ENCODE assay signal across 17 cellular contexts in the genomic region with DNA sequence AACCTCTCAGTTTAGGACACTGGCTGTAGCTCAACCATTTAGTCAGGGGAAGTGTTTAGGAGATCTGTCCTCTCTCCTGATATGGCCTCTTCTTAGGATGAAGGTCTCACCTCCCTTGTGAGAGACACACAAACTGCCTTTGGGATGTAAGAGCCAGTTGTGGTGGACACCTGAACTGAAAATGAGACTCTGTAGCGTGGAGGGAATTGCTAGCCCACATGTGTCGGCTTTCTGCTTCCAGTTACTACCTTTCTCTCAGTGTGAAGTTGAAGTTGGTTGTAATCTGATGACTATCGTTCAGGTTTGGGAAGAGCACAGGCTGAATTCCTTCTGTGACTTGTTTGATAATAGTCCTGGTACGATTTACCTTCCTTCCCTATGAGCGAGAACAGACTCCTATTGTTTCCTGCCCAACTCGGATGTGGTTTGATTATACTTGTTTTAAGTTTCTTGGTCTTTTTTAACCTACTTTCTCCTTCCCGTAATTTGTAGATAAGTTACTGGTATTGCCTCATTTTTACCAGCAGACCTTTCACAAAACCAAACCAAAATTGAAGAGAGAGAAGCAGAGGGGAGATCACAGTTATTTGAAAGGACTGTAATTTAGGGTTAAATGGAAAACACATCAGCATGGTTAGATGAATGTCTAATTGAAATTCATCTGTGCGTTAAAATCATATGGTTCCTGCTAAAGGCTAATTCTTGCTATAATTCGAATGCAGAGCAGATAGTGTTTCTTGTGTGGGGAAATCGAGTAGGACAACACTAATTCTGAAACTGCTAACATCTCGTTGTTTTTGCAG. TPM values are rescaled to one million over a fixed set of nuclear protein-coding genes. Genes with fewer than 3 reads are reported as not detected.
DNase-seq lines count a peak whose midpoint lies in the region; ATAC-seq, FAIRE-seq and TF ChIP-seq lines count a peak whose summit lies in the region.
"Had no signal": no experiment of that assay in that cellular context is flagged by ENCODE, and none has a peak within 500 bp of the region (broad histone marks: within the 10 kb centered on the region; RNA-seq: fewer than 3 reads in every experiment).

No MANE protein-coding gene starts in this region.

- POLR2A ChIA-PET in HepG2 (lab: Yijun Ruan, JAX), result no interaction called here

- H3K4me1 ChIP-seq in HepG2 (ENCODE audit: insufficient read depth, low read length) (no peaks in the 10 kb centered on the region), right lobe of liver (no peaks in the 10 kb centered on the region), OCI-LY3 (ENCODE audit: low read length) (peaks cover 68% of the 10 kb centered on the region), astrocyte (ENCODE audit: insufficient read depth, low read length) (peaks cover 22% of the 10 kb centered on the region)

- DNase-seq in HepG2 (ENCODE audit: low spot score), result no peak
- no peak for DNase-seq in right lobe of liver
- DNase-seq in astrocyte (ENCODE audit: low read depth), result peak; percentile 55
- no peak for DNase-seq in stimulated activated naive CD8-positive, alpha-beta T cell treated with anti-CD3 and anti-CD28 coated beads, Interleukin-15, amount 100 ng/mL, for 72 hours
- DNase-seq in 8988T, result no peak
- DNase-seq in G401 (ENCODE audit: low spot score), result no peak
- DNase-seq: cerebellar nuclear complex, DMS 273 treated with DMSO at 0.1 percent for 48 hours, hypothalamus, midbrain, NCI-H1048, tibial artery had no signal

- in situ Hi-C loops in HepG2 (cut with HindIII; ENCODE audit: extremely low pct_ligation_motif_present, low pct_unique_long_range_greater_than_20kb) (no loop called here), G401 (cut with HindIII; ENCODE audit: low sequenced_read_pairs) (no loop called here)

- H3K27ac Mint-ChIP-seq in astrocyte (ENCODE audit: unreplicated experiment), result no peak overlapping the region
- H3K27ac Mint-ChIP-seq in stimulated activated naive CD8-positive, alpha-beta T cell treated with anti-CD3 and anti-CD28 coated beads, Interleukin-15, amount 100 ng/mL, for 72 hours, result peak overlapping the region; percentile 85 to 92
- H3K27ac Mint-ChIP-seq: endodermal cell had no signal

- TF ChIP-seq POLR2A in HepG2 (IDR thresholded peaks at IDR 0.05; ENCODE audit: insufficient read depth in 1 of 2, low read depth in 2 of 2, low read length in 2 of 2) (no peak), right lobe of liver (IDR thresholded peaks at IDR 0.05) (no peak)

- 93% methylated on average over 11 of the region's 11 CpGs for WGBS in HepG2 (ENCODE audit: low lambda C conversion rate)
- WGBS in right lobe of liver (ENCODE audit: insufficient coverage, low coverage, low lambda C conversion rate, missing lambda C conversion rate), result 76% methylated on average over 11 of the region's 11 CpGs

- H3K36me3 ChIP-seq in HepG2 (replicated peaks in 1 of 2; ENCODE audit: control insufficient read depth in 1 of 2, insufficient read depth in 2 of 2, low read length in 2 of 2) (peaks cover 5 to 7% of the 10 kb centered on the region in 2 experiments; a peak in 2 of 5 replicates), right lobe of liver (peaks cover 0 to 9% (median 3%) of the 10 kb centered on the region in 4 donors), OCI-LY3 (replicated peaks; ENCODE audit: low read depth, low read length) (peaks cover 9% of the 10 kb centered on the region), astrocyte (ENCODE audit: insufficient read depth, low read length) (peaks cover 4% of the 10 kb centered on the region)
- H3K36me3 ChIP-seq: right atrium auricular region had no signal

- no peak for TF ChIP-seq RAD21 in HepG2 (CRISPR knock-in tag; IDR thresholded peaks at IDR 0.05)

- H3K9me3 ChIP-seq in HepG2 (ENCODE audit: low read length) (no peaks in the 10 kb centered on the region), right lobe of liver (no peaks in the 10 kb centered on the region), OCI-LY3 (ENCODE audit: insufficient read depth, low read length) (no peaks in the 10 kb centered on the region), astrocyte (ENCODE audit: insufficient read depth, low read depth, low read length) (no peaks in the 10 kb centered on the region)
- H3K9me3 ChIP-seq: right atrium auricular region, tibial artery had no signal

- H3K4me3 ChIP-seq in HepG2 (replicated peaks in 1 of 3; ENCODE audit: insufficient read depth in 1 of 3, low read depth in 2 of 3, low read length in 3 of 3) (no peak overlapping the region), right lobe of liver (no peak overlapping the region), OCI-LY3 (ENCODE audit: low read length) (peak overlapping the region; percentile 66), astrocyte (ENCODE audit: insufficient read depth, low read depth, low read length) (no peak overlapping the region)
- H3K4me3 ChIP-seq: right atrium auricular region, tibial artery had no signal

- FAIRE-seq in HepG2 (lab: Jason Lieb, UNC) (peak; percentile 15), astrocyte (lab: Jason Lieb, UNC) (no peak)

- no peak overlapping the region for H3K4me3 Mint-ChIP-seq in astrocyte (ENCODE audit: unreplicated experiment)
- H3K4me3 Mint-ChIP-seq in stimulated activated naive CD8-positive, alpha-beta T cell treated with anti-CD3 and anti-CD28 coated beads, Interleukin-15, amount 100 ng/mL, for 72 hours, result peak overlapping the region; percentile 70 to 76
- H3K4me3 Mint-ChIP-seq: endodermal cell had no signal

- TF ChIP-seq EP300 in HepG2 (IDR thresholded peaks at IDR 0.05; ENCODE audit: low read depth in 2 of 2, low read length in 2 of 2), result no peak
- TF ChIP-seq EP300 in HepG2 (CRISPR knock-in tag; IDR thresholded peaks at IDR 0.05; ENCODE audit: borderline replicate concordance), result no peak

- peaks cover 15% of the 10 kb centered on the region for H3K36me3 Mint-ChIP-seq in astrocyte (ENCODE audit: low read depth, unreplicated experiment)

- H3K79me2 ChIP-seq in HepG2 (ENCODE audit: insufficient read depth, low read length) (no peaks in the 10 kb centered on the region), OCI-LY3 (ENCODE audit: low read length) (peaks cover 12% of the 10 kb centered on the region), astrocyte (ENCODE audit: insufficient read depth, low read length) (no peaks in the 10 kb centered on the region)

- H3K27me3 ChIP-seq in HepG2 (ENCODE audit: control insufficient read depth in 1 of 2, insufficient read depth in 2 of 2, low read length in 2 of 2) (no peaks in the 10 kb centered on the region), right lobe of liver (no peaks in the 10 kb centered on the region), OCI-LY3 (ENCODE audit: low read depth, low read length) (no peaks in the 10 kb centered on the region), astrocyte (ENCODE audit: insufficient read depth, low read length) (no peaks in the 10 kb centered on the region)
- H3K27me3 ChIP-seq: right atrium auricular region, tibial artery had no signal

- TF ChIP-seq CTCF in HepG2 (CRISPR knock-in tag; IDR thresholded peaks at IDR 0.05) (no peak), right lobe of liver (IDR thresholded peaks at IDR 0.05) (no peak), OCI-LY3 (IDR thresholded peaks at IDR 0.05; ENCODE audit: low read depth, low read length) (no peak), astrocyte (IDR thresholded peaks at IDR 0.05; ENCODE audit: insufficient read depth, low read depth, low read length) (no peak)

- H3K4me2 ChIP-seq in HepG2 (ENCODE audit: low read depth, low read length) (no peak overlapping the region), OCI-LY3 (ENCODE audit: low read length) (peak overlapping the region; percentile 92), astrocyte (ENCODE audit: low read length) (peak overlapping the region; percentile 4)

- no peaks in the 10 kb centered on the region for H3K27me3 Mint-ChIP-seq in astrocyte (ENCODE audit: low read depth, unreplicated experiment)
- H3K27me3 Mint-ChIP-seq in stimulated activated naive CD8-positive, alpha-beta T cell treated with anti-CD3 and anti-CD28 coated beads, Interleukin-15, amount 100 ng/mL, for 72 hours, result no peaks in the 10 kb centered on the region

- no peaks in the 10 kb centered on the region for H3K9me3 Mint-ChIP-seq in astrocyte (ENCODE audit: unreplicated experiment)
- H3K9me3 Mint-ChIP-seq in stimulated activated naive CD8-positive, alpha-beta T cell treated with anti-CD3 and anti-CD28 coated beads, Interleukin-15, amount 100 ng/mL, for 72 hours, result no peaks in the 10 kb centered on the region
- H3K9me3 Mint-ChIP-seq: endodermal cell had no signal

- H3K27ac ChIP-seq in HepG2 (ENCODE audit: extremely low read length, insufficient read depth, low read length), result no peak overlapping the region
- H3K27ac ChIP-seq in right lobe of liver, result no peak overlapping the region
- peak overlapping the region; percentile 97 for H3K27ac ChIP-seq in OCI-LY3 (ENCODE audit: low read length)
- H3K27ac ChIP-seq in astrocyte (ENCODE audit: low read depth, low read length), result no peak overlapping the region
- H3K27ac ChIP-seq: right atrium auricular region, tibial artery had no signal

- intact Hi-C loops in HepG2 (cut with micrococcal nuclease; ENCODE audit: unreplicated experiment) (no loop called here), right lobe of liver (cut with DNase I) (no loop called here)

- H4K20me1 ChIP-seq in HepG2 (ENCODE audit: insufficient read depth, low read length) (no peaks in the 10 kb centered on the region), OCI-LY3 (ENCODE audit: insufficient read depth, low read length) (no peaks in the 10 kb centered on the region), astrocyte (ENCODE audit: insufficient read depth, low read length) (no peaks in the 10 kb centered on the region)

- H2AFZ ChIP-seq in HepG2 (ENCODE audit: low read length) (no peak overlapping the region), OCI-LY3 (ENCODE audit: low read depth, low read length) (no peak overlapping the region; the same call in 1 of the 2 replicates), astrocyte (ENCODE audit: low read depth, low read length) (no peak overlapping the region)

- BruUV-seq in HepG2 (replicated peaks; lab: Mats Ljungman, UMichigan), result no TSS peak

- peaks cover 23% of the 10 kb centered on the region for H3K4me1 Mint-ChIP-seq in astrocyte (ENCODE audit: low read depth, unreplicated experiment)
- peaks cover 72% of the 10 kb centered on the region for H3K4me1 Mint-ChIP-seq in stimulated activated naive CD8-positive, alpha-beta T cell treated with anti-CD3 and anti-CD28 coated beads, Interleukin-15, amount 100 ng/mL, for 72 hours
- H3K4me1 Mint-ChIP-seq: endodermal cell had no signal

- H3K9ac ChIP-seq in HepG2 (ENCODE audit: insufficient read depth, low read depth, low read length) (no peak overlapping the region), OCI-LY3 (ENCODE audit: low read length) (peak overlapping the region; percentile 57), astrocyte (ENCODE audit: low read length) (no peak overlapping the region)

- ATAC-seq in HepG2 (no peak), right lobe of liver (no peak), HG03378 (IDR thresholded peaks at IDR 0.05; ENCODE audit: unreplicated experiment) (no peak)
- peak; percentile 56 for ATAC-seq in stimulated activated naive CD8-positive, alpha-beta T cell treated with anti-CD3 and anti-CD28 coated beads, Interleukin-15, amount 100 ng/mL, for 72 hours
- ATAC-seq: PC-3 had no signal

- CTCF ChIA-PET in HepG2 (lab: Yijun Ruan, JAX; ENCODE audit: low intra/inter-chr PET ratio, low total read pairs), result no interaction called here

RNA-seq across cellular contexts. Expression of gene CLEC16A, which starts 43.2 kb away (rescaled TPM):
- total RNA-seq in HepG2 (2016; rRNA removed; fragmentation: Illumina TruSeq; extraction: Trizol) (10.3 and 13.6 TPM in 2 replicates), right lobe of liver (10 to 100 TPM; 15.2 to 25.9 (median 19.8) TPM), astrocyte (31.7 and 32.1 TPM in 2 replicates)
- total RNA-seq in HepG2 (2016; cell fraction: cytosol; rRNA removed; fragmentation: Illumina TruSeq; extraction: Trizol; ENCODE audit: low read depth), result 35.7 and 39.7 TPM in 2 replicates
- 10.6 and 12.8 TPM in 2 replicates for total RNA-seq in HepG2 (2016; cell fraction: insoluble cytoplasmic fraction; rRNA removed; fragmentation: Illumina TruSeq; extraction: Trizol)
- total RNA-seq in HepG2 (2016; cell fraction: membrane; rRNA removed; fragmentation: Illumina TruSeq; extraction: Trizol), result 14.4 and 15.9 TPM in 2 replicates
- total RNA-seq in HepG2 (2016; cell fraction: nucleus; rRNA removed; fragmentation: Illumina TruSeq; extraction: Trizol), result 17.5 and 18.7 TPM in 2 replicates
- polyA plus RNA-seq in HepG2 (2011; rRNA removed), result 8.5 and 9.5 TPM in 2 replicates
- polyA plus RNA-seq in HepG2 (2011; cell fraction: cytosol; rRNA removed), result 6.6 and 6.8 TPM in 2 replicates
- 17.0 and 19.5 TPM in 2 replicates for polyA plus RNA-seq in HepG2 (2011; cell fraction: nucleus; rRNA removed)
- 10.3 and 12.0 TPM in 2 replicates for polyA plus RNA-seq in HepG2 (2012)
- polyA plus RNA-seq in HepG2 (2016; cell fraction: cytosol; fragmentation: Illumina TruSeq; extraction: Trizol; ENCODE audit: low read depth), result 1.7 and 1.9 TPM in 2 replicates
- polyA plus RNA-seq in HepG2 (2016; cell fraction: insoluble cytoplasmic fraction; fragmentation: Illumina TruSeq; extraction: Trizol; ENCODE audit: low read depth), result 11.8 and 14.0 TPM in 2 replicates
- polyA plus RNA-seq in HepG2 (2016; cell fraction: membrane; fragmentation: Illumina TruSeq; extraction: Trizol; ENCODE audit: low read depth), result 3.4 and 4.4 TPM in 2 replicates
- 22.7 and 25.7 TPM in 2 replicates for polyA plus RNA-seq in HepG2 (2016; cell fraction: nucleus; fragmentation: Illumina TruSeq; extraction: Trizol; ENCODE audit: insufficient read depth, low read depth)
- 24.9 and 35.4 TPM in 2 replicates for polyA minus RNA-seq in HepG2 (2011; rRNA and poly(A)+ RNA removed; ENCODE audit: low replicate concordance)
- 14.4 and 19.0 TPM in 2 replicates for polyA minus RNA-seq in HepG2 (2011; cell fraction: cytosol; rRNA and poly(A)+ RNA removed)
- 25.8 and 32.0 TPM in 2 replicates for polyA minus RNA-seq in HepG2 (2011; cell fraction: nucleus; rRNA and poly(A)+ RNA removed)
- total RNA-seq in G401 (2014; rRNA removed; shearing (Covaris generic)), result 15.6 and 16.6 TPM in 2 replicates

RNA-seq across cellular contexts. Expression of gene DEXI, which starts 45.3 kb away (rescaled TPM):
- total RNA-seq in HepG2 (2016; rRNA removed; fragmentation: Illumina TruSeq; extraction: Trizol) (57.9 and 70.4 TPM in 2 replicates), right lobe of liver (10 to 100 TPM; 35.8 to 93.8 (median 54.1) TPM), astrocyte (39.8 and 46.6 TPM in 2 replicates)
- total RNA-seq in HepG2 (2016; cell fraction: cytosol; rRNA removed; fragmentation: Illumina TruSeq; extraction: Trizol; ENCODE audit: low read depth), result 68.6 and 86.7 TPM in 2 replicates
- total RNA-seq in HepG2 (2016; cell fraction: insoluble cytoplasmic fraction; rRNA removed; fragmentation: Illumina TruSeq; extraction: Trizol), result 54.1 and 71.8 TPM in 2 replicates
- total RNA-seq in HepG2 (2016; cell fraction: membrane; rRNA removed; fragmentation: Illumina TruSeq; extraction: Trizol), result 117 and 144 TPM in 2 replicates
- total RNA-seq in HepG2 (2016; cell fraction: nucleus; rRNA removed; fragmentation: Illumina TruSeq; extraction: Trizol), result 35.4 and 46.3 TPM in 2 replicates
- polyA plus RNA-seq in HepG2 (2011; rRNA removed), result 51.5 and 54.4 TPM in 2 replicates
- polyA plus RNA-seq in HepG2 (2011; cell fraction: cytosol; rRNA removed), result 69.5 and 78.6 TPM in 2 replicates
- polyA plus RNA-seq in HepG2 (2011; cell fraction: nucleus; rRNA removed), result 40.4 and 50.2 TPM in 2 replicates
- 45.6 and 55.0 TPM in 2 replicates for polyA plus RNA-seq in HepG2 (2012)
- 70.9 and 88.4 TPM in 2 replicates for polyA plus RNA-seq in HepG2 (2016; cell fraction: cytosol; fragmentation: Illumina TruSeq; extraction: Trizol; ENCODE audit: low read depth)
- polyA plus RNA-seq in HepG2 (2016; cell fraction: insoluble cytoplasmic fraction; fragmentation: Illumina TruSeq; extraction: Trizol; ENCODE audit: low read depth), result 58.1 and 70.0 TPM in 2 replicates
- 120 and 124 TPM in 2 replicates for polyA plus RNA-seq in HepG2 (2016; cell fraction: membrane; fragmentation: Illumina TruSeq; extraction: Trizol; ENCODE audit: low read depth)
- 60.2 and 65.5 TPM in 2 replicates for polyA plus RNA-seq in HepG2 (2016; cell fraction: nucleus; fragmentation: Illumina TruSeq; extraction: Trizol; ENCODE audit: insufficient read depth, low read depth)
- polyA minus RNA-seq in HepG2 (2011; rRNA and poly(A)+ RNA removed; ENCODE audit: low replicate concordance), result 31.7 and 71.0 TPM in 2 replicates
- 34.2 and 35.1 TPM in 2 replicates for polyA minus RNA-seq in HepG2 (2011; cell fraction: cytosol; rRNA and poly(A)+ RNA removed)
- 24.7 and 27.7 TPM in 2 replicates for polyA minus RNA-seq in HepG2 (2011; cell fraction: nucleus; rRNA and poly(A)+ RNA removed)
- total RNA-seq in G401 (2014; rRNA removed; shearing (Covaris generic)), result 90.6 and 91.9 TPM in 2 replicates
